ENCODE assay signal across 9 cellular contexts in the genomic region with DNA sequence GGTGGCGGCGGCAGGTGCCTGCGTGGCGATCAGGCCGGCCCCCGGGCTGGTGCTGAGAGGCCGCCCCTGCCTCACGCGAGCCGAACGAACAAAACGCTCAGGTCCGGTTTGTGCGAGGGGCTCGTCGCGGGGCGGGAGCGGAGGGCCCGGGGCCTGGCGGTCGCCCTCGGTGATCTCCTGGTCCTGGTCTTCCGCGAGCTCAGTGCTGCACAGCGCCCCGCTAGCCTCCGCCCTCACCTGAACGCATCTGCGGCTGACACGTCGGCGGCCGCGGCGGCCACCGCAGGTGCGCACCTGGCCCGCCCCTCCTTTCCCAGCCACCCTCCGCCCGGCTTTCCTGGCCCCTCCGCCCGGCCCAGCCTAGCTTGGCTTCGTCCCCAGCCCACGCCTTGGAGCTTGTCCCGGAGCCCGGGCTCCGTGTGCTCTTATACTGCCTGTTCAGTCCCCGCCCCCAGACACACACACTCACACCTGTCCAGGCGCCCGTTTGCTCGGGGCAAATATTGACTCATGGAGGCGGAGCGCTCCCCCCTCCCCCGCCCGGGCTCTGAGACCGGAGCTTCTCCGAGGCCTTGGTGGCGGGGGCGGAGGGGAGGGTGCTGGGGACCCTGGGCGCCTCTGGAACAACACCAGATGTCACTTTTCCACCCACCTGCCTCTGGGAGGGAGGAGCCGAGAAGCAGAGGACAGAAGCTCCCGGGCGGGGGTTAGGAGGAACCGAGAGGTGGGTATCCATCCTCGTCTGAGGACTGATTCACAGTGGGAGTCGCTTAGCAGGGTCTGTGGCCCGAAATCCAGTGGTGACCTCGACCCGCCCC. TPM values are rescaled to one million over a fixed set of nuclear protein-coding genes. Genes with fewer than 3 reads are reported as not detected.
A peak's percentile ranks its signal among the peaks of the same experiment; 100 is the strongest.
DNase-seq lines count a peak whose midpoint lies in the region; ATAC-seq and TF ChIP-seq lines count a peak whose summit lies in the region.
"Had no signal": no experiment of that assay in that cellular context is flagged by ENCODE, and none has a peak within 500 bp of the region (broad histone marks: within the 10 kb centered on the region; RNA-seq: fewer than 3 reads in every experiment).

No MANE protein-coding gene starts in this region.

- no peaks in the 10 kb centered on the region for H3K27me3 ChIP-seq in lung (ENCODE audit: control insufficient read depth, insufficient read depth)

- peak overlapping the region; percentile 76 for H3K4me3 Mint-ChIP-seq in Calu3 (ENCODE audit: low read depth, unreplicated experiment)
- peak overlapping the region; percentile 51 for H3K4me3 Mint-ChIP-seq in activated T-helper 17 cell treated with anti-CD3 and anti-CD28 coated beads, Interleukin-2, amount 50 U/mL, for 72 hours
- H3K4me3 Mint-ChIP-seq: neural crest cell had no signal

- no peaks in the 10 kb centered on the region for H3K36me3 ChIP-seq in lung (ENCODE audit: control insufficient read depth in 2 of 2, insufficient read depth in 2 of 2, low read length in 2 of 2)

- no TSS peak for BruUV-seq in Calu3 (replicated peaks; lab: Mats Ljungman, UMichigan)

- CTCF ChIA-PET in Calu3 (lab: Charles Lee) = interaction anchor here (0.5 to 2.1 kb wide), 15 partner anchors 8 to 293 kb away, joined by 3 to 18 read pairs (median 4); a partner anchor contains a TSS

- 1 to 2% methylated on average over 53 to 70 of the region's 70 CpGs for WGBS in lung, 2 donors

- ATAC-seq in activated T-helper 17 cell treated with anti-CD3 and anti-CD28 coated beads, Interleukin-2, amount 50 U/mL, for 72 hours (replicated peaks) = peak; percentile 77
- ATAC-seq in lung (ENCODE audit: insufficient read depth, low FRiP score) = peak; percentile 73
- ATAC-seq in HG03520 (IDR thresholded peaks at IDR 0.05; ENCODE audit: unreplicated experiment) = no peak
- no peak for ATAC-seq in GM19395 (IDR thresholded peaks at IDR 0.05; ENCODE audit: unreplicated experiment)

- TF ChIP-seq CTCF in Calu3 (IDR thresholded peaks at IDR 0.05; ENCODE audit: unreplicated experiment) (no peak), lung (IDR thresholded peaks at IDR 0.05; ENCODE audit: control extremely low read depth, extremely low read depth) (no peak)

- no peak overlapping the region for H3K4me3 ChIP-seq in lung

- peaks cover 0 to 2% of the 10 kb centered on the region in 2 donors for H3K9me3 ChIP-seq in lung (ENCODE audit: control insufficient read depth in 2 of 2, insufficient read depth in 1 of 2, low read length in 1 of 2)

- H3K4me1 ChIP-seq in lung (ENCODE audit: control insufficient read depth in 2 of 2, insufficient read depth in 2 of 2, low read length in 2 of 2) = peaks cover 0 to 12% of the 10 kb centered on the region in 2 donors

- no peaks in the 10 kb centered on the region for H3K9me3 Mint-ChIP-seq in Calu3 (ENCODE audit: low read depth, unreplicated experiment)
- H3K9me3 Mint-ChIP-seq in activated T-helper 17 cell treated with anti-CD3 and anti-CD28 coated beads, Interleukin-2, amount 50 U/mL, for 72 hours = no peaks in the 10 kb centered on the region
- H3K9me3 Mint-ChIP-seq: neural crest cell had no signal

- H3K27ac Mint-ChIP-seq in Calu3 (ENCODE audit: unreplicated experiment) = peak overlapping the region; percentile 18
- H3K27ac Mint-ChIP-seq in activated T-helper 17 cell treated with anti-CD3 and anti-CD28 coated beads, Interleukin-2, amount 50 U/mL, for 72 hours = no peak overlapping the region

- H3K36me3 Mint-ChIP-seq in Calu3 (ENCODE audit: insufficient read depth, unreplicated experiment) = peaks cover 19% of the 10 kb centered on the region
- no peaks in the 10 kb centered on the region for H3K36me3 Mint-ChIP-seq in activated T-helper 17 cell treated with anti-CD3 and anti-CD28 coated beads, Interleukin-2, amount 50 U/mL, for 72 hours (ENCODE audit: low read depth)

- H3K27me3 Mint-ChIP-seq in Calu3 (ENCODE audit: unreplicated experiment) = peaks cover 69% of the 10 kb centered on the region
- H3K27me3 Mint-ChIP-seq in activated T-helper 17 cell treated with anti-CD3 and anti-CD28 coated beads, Interleukin-2, amount 50 U/mL, for 72 hours = peaks cover 50% of the 10 kb centered on the region

- peaks cover 39% of the 10 kb centered on the region for H3K4me1 Mint-ChIP-seq in Calu3 (ENCODE audit: low read depth, unreplicated experiment)
- peaks cover 4% of the 10 kb centered on the region for H3K4me1 Mint-ChIP-seq in activated T-helper 17 cell treated with anti-CD3 and anti-CD28 coated beads, Interleukin-2, amount 50 U/mL, for 72 hours
- H3K4me1 Mint-ChIP-seq: neural crest cell had no signal

- H3K27ac ChIP-seq in lung (ENCODE audit: low read depth in 1 of 2, low read length in 1 of 2) = peak overlapping the region in 1 of 2 donors; percentile 62

- DNase-seq in Calu3 = peak; percentile 59
- DNase-seq in NCI-H146 treated with DMSO at 0.1 percent for 48 hours (lab: John Stamatoyannopoulos, UW; ENCODE audit: unreplicated experiment) = peak; percentile 91
- DNase-seq in lung (ENCODE audit: low spot score) = peak; percentile 90
- no peak for DNase-seq in AG20443 (ENCODE audit: low spot score)
- no peak for DNase-seq in H4 (ENCODE audit: low spot score)

- intact Hi-C loops in Calu3 (cut with micrococcal nuclease; ENCODE audit: unreplicated experiment) = loop anchor here (2.0 kb wide), 1 partner anchor 153 kb away; no protein-coding TSS in a partner anchor

RNA-seq across cellular contexts. Expression of a gene that starts 8.6 kb away (rescaled TPM):
- not detected in 2 replicates for total RNA-seq in Calu3 (2022)
- not detected for total RNA-seq in activated T-helper 17 cell treated with anti-CD3 and anti-CD28 coated beads, Interleukin-2, amount 50 U/mL, for 72 hours
- total RNA-seq in lung = not detected
- under 1 TPM in 1 of 2 donors, not detected in 1; 0.08 TPM for polyA plus RNA-seq in lung
- not detected in 2 replicates for total RNA-seq in H4 (2014; rRNA removed; shearing (Covaris generic))
- total RNA-seq: neural crest cell had no signal

RNA-seq across cellular contexts. Expression of a gene that starts 16.8 kb away (rescaled TPM):
- total RNA-seq in Calu3 (2022) (not detected in 2 replicates), lung (not detected)
- total RNA-seq in activated T-helper 17 cell treated with anti-CD3 and anti-CD28 coated beads, Interleukin-2, amount 50 U/mL, for 72 hours = not detected
- polyA plus RNA-seq in lung = not detected
- not detected in 2 replicates for total RNA-seq in H4 (2014; rRNA removed; shearing (Covaris generic))
- total RNA-seq: neural crest cell had no signal

RNA-seq across cellular contexts. Expression of a gene that starts 39.5 kb away (rescaled TPM):
- total RNA-seq in Calu3 (2022) = 0.68 and 1.3 TPM in 2 replicates
- total RNA-seq in activated T-helper 17 cell treated with anti-CD3 and anti-CD28 coated beads, Interleukin-2, amount 50 U/mL, for 72 hours = not detected
- total RNA-seq in lung = 10 to 100 TPM; 10.3 to 16.5 TPM
- 1 to 10 TPM; 3.9 to 5.8 TPM for polyA plus RNA-seq in lung
- 0.10 TPM in 1 of 2 replicates, not detected in the other for total RNA-seq in H4 (2014; rRNA removed; shearing (Covaris generic))

RNA-seq across cellular contexts. Expression of a gene that starts 42.3 kb away (rescaled TPM):
- total RNA-seq in Calu3 (2022) (0.59 and 0.86 TPM in 2 replicates), lung (under 1 TPM in 1 of 2 donors, not detected in 1; 0.17 TPM)
- total RNA-seq in activated T-helper 17 cell treated with anti-CD3 and anti-CD28 coated beads, Interleukin-2, amount 50 U/mL, for 72 hours = not detected
- polyA plus RNA-seq in lung = under 1 TPM; 0.03 to 0.08 TPM
- 0.45 and 0.75 TPM in 2 replicates for total RNA-seq in H4 (2014; rRNA removed; shearing (Covaris generic))

RNA-seq across cellular contexts. Expression of a gene that starts 58.9 kb away (rescaled TPM):
- total RNA-seq in Calu3 (2022) (9.0 and 15.8 TPM in 2 replicates), lung (1 to 10 TPM; 2.2 to 4.4 TPM)
- under 1 TPM; 0.28 to 0.29 TPM for total RNA-seq in activated T-helper 17 cell treated with anti-CD3 and anti-CD28 coated beads, Interleukin-2, amount 50 U/mL, for 72 hours
- polyA plus RNA-seq in lung = 1 to 10 TPM in 1 of 2 donors, under 1 TPM in 1; 0.55 to 1.8 TPM
- not detected in 2 replicates for total RNA-seq in H4 (2014; rRNA removed; shearing (Covaris generic))

Comparison
In these comparisons a context has a peak if more than half of its experiments do, and no peak if none do; other contexts are left out.
1. DNase-seq: peak in Calu3 (single experiment), NCI-H146 treated with DMSO at 0.1 percent for 48 hours (single experiment) and lung (single experiment); none in AG20443 (single experiment) and H4 (single experiment).
2. ATAC-seq: peak in activated T-helper 17 cell treated with anti-CD3 and anti-CD28 coated beads, Interleukin-2, amount 50 U/mL, for 72 hours (single experiment) and lung (single experiment); none in HG03520 (single experiment) and GM19395 (single experiment).